13 cellular contexts compared by ENCODE assay signal in genomic region chr15:62087671-62088360, GRCh38. TPM values are rescaled to one million over a fixed set of nuclear protein-coding genes. Genes with fewer than 3 reads are reported as not detected.
DNase-seq lines count a peak whose midpoint lies in the region; ATAC-seq, FAIRE-seq and TF ChIP-seq lines count a peak whose summit lies in the region.
"Had no signal": no experiment of that assay in that cellular context is flagged by ENCODE, and none has a peak within 500 bp of the region (broad histone marks: within the 10 kb centered on the region; RNA-seq: fewer than 3 reads in every experiment).

No MANE protein-coding gene starts in this region.

- H2AFZ ChIP-seq in mesenchymal stem cell (ENCODE audit: low read depth, low read length) = no peak overlapping the region

- H3K14ac ChIP-seq in mesenchymal stem cell (ENCODE audit: low read length in 2 of 2) = no peak overlapping the region

- H3K9me3 ChIP-seq in BE2C (no peaks in the 10 kb centered on the region), mesenchymal stem cell (ENCODE audit: control insufficient read depth, low read length) (no peaks in the 10 kb centered on the region)

- no peak overlapping the region for H2BK15ac ChIP-seq in mesenchymal stem cell (ENCODE audit: low read depth, poor library complexity, severe bottlenecking)

- H3K36me3 ChIP-seq in BE2C (no peaks in the 10 kb centered on the region), bronchial epithelial cell (ENCODE audit: control insufficient read depth, insufficient read depth, low read length) (no peaks in the 10 kb centered on the region), mesenchymal stem cell (ENCODE audit: control insufficient read depth in 1 of 2, insufficient read depth in 2 of 2, low read depth in 1 of 2, low read length in 2 of 2) (no peaks in the 10 kb centered on the region)
- H3K36me3 ChIP-seq: tibial nerve had no signal

- H3K27ac ChIP-seq in mesenchymal stem cell (ENCODE audit: low read length, poor library complexity, severe bottlenecking) = no peak overlapping the region

- H4K8ac ChIP-seq in mesenchymal stem cell (ENCODE audit: low read length) = no peak overlapping the region

- no peak overlapping the region for H3K4me2 ChIP-seq in mesenchymal stem cell (ENCODE audit: low read length, poor library complexity, severe bottlenecking)

- no peak overlapping the region for H3K4me3 ChIP-seq in BE2C (ENCODE audit: low read depth, low read length)
- no peak overlapping the region for H3K4me3 ChIP-seq in bronchial epithelial cell (ENCODE audit: low read depth, low read length)
- no peak overlapping the region for H3K4me3 ChIP-seq in mesenchymal stem cell (ENCODE audit: insufficient read depth in 1 of 2, low read depth in 1 of 2, low read length in 2 of 2)
- H3K4me3 ChIP-seq: coronary artery, tibial nerve had no signal

- 66% methylated on average over 4 of the region's 5 CpGs for WGBS in mesenchymal stem cell

- DNase-seq in BE2C (peak; percentile 61), NCI-H146 treated with DMSO at 0.1 percent for 48 hours (lab: John Stamatoyannopoulos, UW; ENCODE audit: unreplicated experiment) (peak; percentile 70), bronchial epithelial cell (ENCODE audit: low read depth) (peak; percentile 59), mesenchymal stem cell (no peak), NCI-H1694 (lab: John Stamatoyannopoulos, UW) (no peak), hypothalamus (lab: John Stamatoyannopoulos, UW) (no peak)
- DNase-seq: activated T-cell treated with anti-CD3 and anti-CD28 coated beads, Interleukin-2, amount 50 U/mL, for 72 hours; NCI-H526 treated with DMSO at 0.1 percent for 48 hours; T-helper 9 cell had no signal

- no peaks in the 10 kb centered on the region for H3K79me1 ChIP-seq in mesenchymal stem cell (replicated peaks; ENCODE audit: low read length, poor library complexity, severe bottlenecking)

- H2BK5ac ChIP-seq in mesenchymal stem cell (ENCODE audit: low read depth, low read length, poor library complexity, severe bottlenecking) = no peak overlapping the region

- no peaks in the 10 kb centered on the region for H3K27me3 ChIP-seq in BE2C
- H3K27me3 ChIP-seq in bronchial epithelial cell (ENCODE audit: control insufficient read depth, insufficient read depth, low read length) = no peaks in the 10 kb centered on the region
- H3K27me3 ChIP-seq in mesenchymal stem cell (ENCODE audit: control insufficient read depth in 1 of 2, insufficient read depth in 1 of 2, low read length in 2 of 2) = peaks cover 0 to 3% of the 10 kb centered on the region in 2 experiments
- H3K27me3 ChIP-seq: tibial nerve had no signal

- no peak for ATAC-seq in HG03342 (IDR thresholded peaks at IDR 0.05; ENCODE audit: unreplicated experiment)
- ATAC-seq in GM18520 (IDR thresholded peaks at IDR 0.05; ENCODE audit: unreplicated experiment) = no peak

- H2AK5ac ChIP-seq in mesenchymal stem cell (ENCODE audit: low read length, severe bottlenecking) = no peak overlapping the region

- no peak overlapping the region for H3K23ac ChIP-seq in mesenchymal stem cell (ENCODE audit: low read length in 2 of 2)

- no peak for FAIRE-seq in bronchial epithelial cell (lab: Jason Lieb, UNC)

- no peak overlapping the region for H2BK12ac ChIP-seq in mesenchymal stem cell (ENCODE audit: low read length in 2 of 2)

- no peak overlapping the region for H2BK120ac ChIP-seq in mesenchymal stem cell (ENCODE audit: low read depth, low read length)

- H3K4ac ChIP-seq in mesenchymal stem cell (ENCODE audit: low read depth in 1 of 2, low read length in 2 of 2) = no peak overlapping the region

- no peak overlapping the region for H3K18ac ChIP-seq in mesenchymal stem cell (ENCODE audit: low read depth in 1 of 2, low read length in 2 of 2)

- H3K9ac ChIP-seq in mesenchymal stem cell (ENCODE audit: low read length) = peak overlapping the region; percentile 60

- no peak overlapping the region for H4K91ac ChIP-seq in mesenchymal stem cell (ENCODE audit: low read length)

- TF ChIP-seq CTCF in BE2C (IDR thresholded peaks at IDR 0.05; ENCODE audit: low read depth, low read length) = no peak
- TF ChIP-seq CTCF in bronchial epithelial cell (IDR thresholded peaks at IDR 0.05; ENCODE audit: insufficient read depth, low read length, severe bottlenecking) = no peak

- peaks cover 47% of the 10 kb centered on the region for H3K4me1 ChIP-seq in BE2C
- H3K4me1 ChIP-seq in mesenchymal stem cell (ENCODE audit: control insufficient read depth, insufficient read depth, low read depth, low read length) = no peaks in the 10 kb centered on the region

RNA-seq across cellular contexts. Expression of gene C2CD4A, which starts 21.0 kb away (rescaled TPM):
- 0.25 TPM for polyA plus RNA-seq in BE2C (2012; ENCODE audit: insufficient read depth, insufficient read length, low read depth)
- total RNA-seq in bronchial epithelial cell = 0.53 and 1.3 TPM in 2 replicates
- polyA plus RNA-seq in mesenchymal stem cell (2013, experiment 1 of 2) = not detected
- polyA plus RNA-seq in mesenchymal stem cell (2013, experiment 2 of 2) = not detected

RNA-seq across cellular contexts. Expression of gene VPS13C, which starts 27.6 kb away (rescaled TPM):
- polyA plus RNA-seq in BE2C (2012; ENCODE audit: insufficient read depth, insufficient read length, low read depth) = 21.7 TPM
- 35.0 and 40.2 TPM in 2 replicates for total RNA-seq in bronchial epithelial cell
- polyA plus RNA-seq in mesenchymal stem cell (2013, experiment 1 of 2) = 14.8 TPM
- 14.0 TPM for polyA plus RNA-seq in mesenchymal stem cell (2013, experiment 2 of 2)

Comparison
In these comparisons a context has a peak if more than half of its experiments do, and no peak if none do; other contexts are left out.
1. DNase-seq: peak in BE2C (single experiment), NCI-H146 treated with DMSO at 0.1 percent for 48 hours (single experiment) and bronchial epithelial cell (single experiment); none in mesenchymal stem cell (single experiment), NCI-H1694 (single experiment) and hypothalamus (0 of 51).